In genomic region chr13:113919761-113920160, GRCh38 we compare ENCODE assay signal across 19 cellular contexts. TPM values are rescaled to one million over a fixed set of nuclear protein-coding genes. Genes with fewer than 3 reads are reported as not detected.
A peak's percentile ranks its signal among the peaks of the same experiment; 100 is the strongest.
DNase-seq lines count a peak whose midpoint lies in the region; ATAC-seq and TF ChIP-seq lines count a peak whose summit lies in the region.
"Had no signal": no experiment of that assay in that cellular context is flagged by ENCODE, and none has a peak within 500 bp of the region (broad histone marks: within the 10 kb centered on the region; RNA-seq: fewer than 3 reads in every experiment).

No MANE protein-coding gene starts in this region.

- DNase-seq in activated effector memory CD4-positive, alpha-beta T cell treated with anti-CD3 and anti-CD28 coated beads, Interleukin-2, amount 50 U/mL, for 16 hours: peak; percentile 52
- no peak for DNase-seq in activated effector memory CD4-positive, alpha-beta T cell treated with Interleukin-2 at 50 U/mL for 16 hours
- DNase-seq in WERI-Rb-1 (peak; percentile 4), mesenteric fat pad (ENCODE audit: low spot score) (peak; percentile 49), suprapubic skin (ENCODE audit: low spot score in 2 of 2) (peak; percentile 36 to 40), erythroblast (lab: John Stamatoyannopoulos, UW) (no peak), ACHN (no peak)
- no peak for DNase-seq in activated naive CD8-positive, alpha-beta T cell treated with anti-CD3 and anti-CD28 coated beads, Interleukin-2, amount 50 U/mL, for 24 hours
- DNase-seq: CD8-positive, alpha-beta memory T cell; DMS79; KG1; NCI-H1105 treated with DMSO at 0.1 percent for 48 hours; NCI-H1694; NCI-H748 treated with DMSO at 0.1 percent for 48 hours; NK-92 treated with Interleukin-12 subunit alpha and Interleukin-12 subunit beta, amount 100 ng/mL, for 24 hours; Right ventricle myocardium superior had no signal

- TF ChIP-seq EP300 in suprapubic skin (IDR thresholded peaks at IDR 0.05): no peak

- peaks cover 8% of the 10 kb centered on the region for H3K9me3 ChIP-seq in WERI-Rb-1 (ENCODE audit: severe bottlenecking)
- no peaks in the 10 kb centered on the region for H3K9me3 ChIP-seq in suprapubic skin

- H3K36me3 Mint-ChIP-seq in activated naive CD8-positive, alpha-beta T cell treated with anti-CD3 and anti-CD28 coated beads, Interleukin-2, amount 50 U/mL, for 24 hours (ENCODE audit: low read depth): peaks cover 3% of the 10 kb centered on the region

- no peaks in the 10 kb centered on the region for H3K4me1 ChIP-seq in suprapubic skin

- H3K4me3 Mint-ChIP-seq in activated naive CD8-positive, alpha-beta T cell treated with anti-CD3 and anti-CD28 coated beads, Interleukin-2, amount 50 U/mL, for 24 hours: no peak overlapping the region
- H3K4me3 Mint-ChIP-seq: CD8-positive, alpha-beta memory T cell had no signal

- no peak for TF ChIP-seq CTCF in WERI-Rb-1 (IDR thresholded peaks at IDR 0.05; ENCODE audit: low read depth, low read length)
- TF ChIP-seq CTCF in suprapubic skin (IDR thresholded peaks at IDR 0.05): no peak

- H3K27me3 ChIP-seq in WERI-Rb-1 (ENCODE audit: insufficient read depth, low read depth, severe bottlenecking) (no peaks in the 10 kb centered on the region), suprapubic skin (peaks cover 27% of the 10 kb centered on the region)

- no peak overlapping the region for H3K27ac Mint-ChIP-seq in activated naive CD8-positive, alpha-beta T cell treated with anti-CD3 and anti-CD28 coated beads, Interleukin-2, amount 50 U/mL, for 24 hours

- no peaks in the 10 kb centered on the region for H3K4me1 Mint-ChIP-seq in activated naive CD8-positive, alpha-beta T cell treated with anti-CD3 and anti-CD28 coated beads, Interleukin-2, amount 50 U/mL, for 24 hours
- H3K4me1 Mint-ChIP-seq: CD8-positive, alpha-beta memory T cell had no signal

- no peak overlapping the region for H3K27ac ChIP-seq in WERI-Rb-1
- H3K27ac ChIP-seq in suprapubic skin: no peak overlapping the region
- H3K27ac ChIP-seq: BLaER1 treated with 17β-estradiol and CSF1 and Interleukin-3, amounts not matched to agents 10 nM and 100 nM had no signal

- H3K27me3 Mint-ChIP-seq in activated naive CD8-positive, alpha-beta T cell treated with anti-CD3 and anti-CD28 coated beads, Interleukin-2, amount 50 U/mL, for 24 hours: peaks cover 31% of the 10 kb centered on the region

- in situ Hi-C loops in ACHN (cut with HindIII; ENCODE audit: low pct_ligation_motif_present, low pct_unique_long_range_greater_than_20kb, low sequenced_read_pairs): no loop called here

- ATAC-seq in activated naive CD8-positive, alpha-beta T cell treated with anti-CD3 and anti-CD28 coated beads, Interleukin-2, amount 50 U/mL, for 24 hours: no peak
- ATAC-seq: HepG2 had no signal

- TF ChIP-seq POLR2A in suprapubic skin (IDR thresholded peaks at IDR 0.05): no peak
- no peak for TF ChIP-seq POLR2A in erythroblast (IDR thresholded peaks at IDR 0.05; ENCODE audit: low read length)

- 73% methylated on average over 3 of the region's 5 CpGs for WGBS in suprapubic skin

- H3K9me3 Mint-ChIP-seq in activated naive CD8-positive, alpha-beta T cell treated with anti-CD3 and anti-CD28 coated beads, Interleukin-2, amount 50 U/mL, for 24 hours: peaks cover 10% of the 10 kb centered on the region

- H3K4me3 ChIP-seq in WERI-Rb-1 (ENCODE audit: low read depth, low read length) (no peak overlapping the region), suprapubic skin (no peak overlapping the region)
- H3K4me3 ChIP-seq: BLaER1 treated with 17β-estradiol and CSF1 and Interleukin-3, amounts not matched to agents 10 nM and 100 nM had no signal

- no peaks in the 10 kb centered on the region for H3K36me3 ChIP-seq in WERI-Rb-1
- no peaks in the 10 kb centered on the region for H3K36me3 ChIP-seq in suprapubic skin
- H3K36me3 ChIP-seq: BLaER1 treated with 17β-estradiol and CSF1 and Interleukin-3, amounts not matched to agents 10 nM and 100 nM had no signal

RNA-seq across cellular contexts. Expression of gene C13orf46, which starts 54.1 kb away (rescaled TPM):
- total RNA-seq in mesenteric fat pad: 2.5 TPM
- total RNA-seq in suprapubic skin: 1 to 10 TPM in 1 of 4 donors, under 1 TPM in 3; 0.16 to 1.4 (median 0.53) TPM
- total RNA-seq: HepG2, NCI-H460 had no signal

RNA-seq across cellular contexts. Expression of gene GAS6, which starts 55.9 kb away (rescaled TPM):
- 88.6 TPM for total RNA-seq in mesenteric fat pad
- 100 to 1,000 TPM; 175 to 286 (median 224) TPM for total RNA-seq in suprapubic skin

Comparison
In these comparisons a context has a peak if more than half of its experiments do, and no peak if none do; other contexts are left out.
1. DNase-seq: peak in activated effector memory CD4-positive, alpha-beta T cell treated with anti-CD3 and anti-CD28 coated beads, Interleukin-2, amount 50 U/mL, for 16 hours (single experiment), WERI-Rb-1 (single experiment), mesenteric fat pad (single experiment) and suprapubic skin (2 of 2); none in activated effector memory CD4-positive, alpha-beta T cell treated with Interleukin-2 at 50 U/mL for 16 hours (single experiment), activated naive CD8-positive, alpha-beta T cell treated with anti-CD3 and anti-CD28 coated beads, Interleukin-2, amount 50 U/mL, for 24 hours (single experiment), erythroblast (0 of 2) and ACHN (single experiment).